In the genomic region with DNA sequence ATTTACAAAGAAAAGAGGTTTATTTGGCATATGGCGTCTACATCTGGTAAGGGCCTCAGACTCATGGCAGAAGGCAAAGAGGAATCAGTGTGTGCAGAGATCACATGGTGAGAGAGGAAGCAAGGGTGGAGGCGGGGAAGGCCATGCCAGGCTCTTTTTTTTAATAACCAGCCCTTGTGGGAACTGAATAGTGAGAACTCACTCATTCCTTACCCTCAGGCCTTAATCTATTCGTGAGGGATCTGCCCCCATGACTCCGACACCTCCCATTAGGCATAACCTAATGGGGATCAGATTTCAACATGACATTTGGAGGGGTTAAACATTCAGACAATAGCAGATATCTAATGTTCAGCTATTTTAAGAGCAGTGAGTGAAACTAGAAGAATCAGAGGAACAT, we compare ENCODE assay signal across 9 cellular contexts.
DNase-seq lines count a peak whose midpoint lies in the region; TF ChIP-seq lines count a peak whose summit lies in the region.
"Had no signal": no experiment of that assay in that cellular context is flagged by ENCODE, and none has a peak within 500 bp of the region (broad histone marks: within the 10 kb centered on the region; RNA-seq: fewer than 3 reads in every experiment).

No MANE protein-coding gene starts in this region.

- peaks cover 32% of the 10 kb centered on the region for H3K9me3 Mint-ChIP-seq in nephron progenitor cell
- H3K9me3 Mint-ChIP-seq: memory B cell had no signal

- TF ChIP-seq CTCF in fibroblast of pulmonary artery (IDR thresholded peaks at IDR 0.05; ENCODE audit: low read length, missing control alignments) (no peak), nephron progenitor cell (IDR thresholded peaks at IDR 0.05) (no peak)

- H3K27me3 Mint-ChIP-seq in nephron progenitor cell (ENCODE audit: low read depth, poor library complexity), result no peaks in the 10 kb centered on the region
- H3K27me3 Mint-ChIP-seq: memory B cell had no signal

- H3K36me3 Mint-ChIP-seq in nephron progenitor cell (ENCODE audit: low read depth), result peaks cover 64% of the 10 kb centered on the region

- peak overlapping the region; percentile 87 for H3K27ac Mint-ChIP-seq in nephron progenitor cell

- H3K4me1 Mint-ChIP-seq in nephron progenitor cell, result peaks cover 21% of the 10 kb centered on the region

- H3K4me3 ChIP-seq in fibroblast of pulmonary artery (replicated peaks; ENCODE audit: low read depth, low read length), result no peak overlapping the region

- H3K4me3 Mint-ChIP-seq in nephron progenitor cell, result no peak overlapping the region
- H3K4me3 Mint-ChIP-seq: memory B cell had no signal

- peak; percentile 48 for DNase-seq in EH (ENCODE audit: low read depth)
- DNase-seq in NCI-H524 (lab: John Stamatoyannopoulos, UW), result peak; percentile 94 to 98
- DNase-seq in fibroblast of pulmonary artery (ENCODE audit: low read depth), result peak; percentile 1
- no peak for DNase-seq in nephron progenitor cell
- no peak for DNase-seq in DMS153 (lab: John Stamatoyannopoulos, UW)
- DNase-seq in midbrain (lab: John Stamatoyannopoulos, UW), result no peak
- no peak for DNase-seq in stimulated activated CD4-positive, alpha-beta T cell treated with anti-CD3 and anti-CD28 coated beads, Interleukin-4, amount 100 ng/mL, for 1 hour
- no peak for DNase-seq in NCI-H345 treated with DMSO at 0.1 percent for 48 hours (lab: John Stamatoyannopoulos, UW; ENCODE audit: unreplicated experiment)

Comparison
In these comparisons a context has a peak if more than half of its experiments do, and no peak if none do; other contexts are left out.
1. DNase-seq: peak in EH (single experiment), NCI-H524 (2 of 2) and fibroblast of pulmonary artery (single experiment); none in nephron progenitor cell (single experiment), DMS153 (single experiment), midbrain (single experiment), stimulated activated CD4-positive, alpha-beta T cell treated with anti-CD3 and anti-CD28 coated beads, Interleukin-4, amount 100 ng/mL, for 1 hour (single experiment) and NCI-H345 treated with DMSO at 0.1 percent for 48 hours (single experiment).